ENCODE assay signal across 12 cellular contexts in the genomic region with DNA sequence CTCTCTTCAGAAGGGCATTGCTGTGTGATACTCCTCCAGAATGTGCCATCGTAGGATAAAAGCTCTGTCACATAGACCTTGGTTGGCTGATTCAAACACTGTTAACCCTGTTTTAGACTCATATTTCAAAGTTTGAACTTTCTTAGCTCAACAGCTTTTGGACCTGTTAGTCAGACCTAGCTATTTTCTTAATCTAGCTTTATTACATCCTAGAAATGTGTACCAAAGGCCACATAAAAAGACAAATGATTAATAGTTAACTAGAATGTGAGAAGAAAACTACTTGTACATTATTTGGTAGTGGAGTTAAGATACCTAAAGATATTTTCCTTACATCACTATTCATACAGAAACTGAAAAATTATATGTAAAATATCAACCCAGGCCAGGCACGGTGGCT. TPM values are rescaled to one million over a fixed set of nuclear protein-coding genes. Genes with fewer than 3 reads are reported as not detected.
DNase-seq lines count a peak whose midpoint lies in the region; ATAC-seq, FAIRE-seq and TF ChIP-seq lines count a peak whose summit lies in the region.
"Had no signal": no experiment of that assay in that cellular context is flagged by ENCODE, and none has a peak within 500 bp of the region (broad histone marks: within the 10 kb centered on the region; RNA-seq: fewer than 3 reads in every experiment).

No MANE protein-coding gene starts in this region.

- intact Hi-C loops in HepG2 (cut with micrococcal nuclease; ENCODE audit: unreplicated experiment) (no loop called here), ovary (cut with DNase I) (loop anchor here in 2 of 4 donors (10.0 kb wide), 2 partner anchors 71 to 91 kb away; a partner anchor contains a TSS)
- intact Hi-C loops in activated T-helper 1 cell treated with anti-CD3 and anti-CD28 coated beads, Interleukin-12 subunit alpha, Interleukin-12 subunit beta, Interleukin-2, Interleukin-4 antibody, amounts not matched to agents 30 ng/mL and 10 ng/mL and 1 ng/mL, durations not matched to agents 14 hours and 24 hours and 36 hours (cut with micrococcal nuclease): no loop called here

- WGBS in liver: 41% methylated on average over 2 of the region's 2 CpGs
- WGBS in HepG2 (ENCODE audit: low lambda C conversion rate): 93% methylated on average over 2 of the region's 2 CpGs
- WGBS in ovary, 3 donors: 20 to 39% (median 36%) methylated on average over 2 of the region's 2 CpGs

- H2AFZ ChIP-seq in HepG2 (ENCODE audit: low read length): no peak overlapping the region
- H2AFZ ChIP-seq: neural progenitor cell had no signal

- H3K27ac ChIP-seq in liver (ENCODE audit: low read depth in 1 of 2, low read length in 2 of 2): peak overlapping the region; percentile 60 to 73
- no peak overlapping the region for H3K27ac ChIP-seq in HepG2 (ENCODE audit: extremely low read length, insufficient read depth, low read length)
- peak overlapping the region; percentile 22 to 57 for H3K27ac ChIP-seq in ovary
- H3K27ac ChIP-seq: neural progenitor cell had no signal

- H3K9ac ChIP-seq in liver (ENCODE audit: low read depth in 1 of 2, low read length in 2 of 2) (peak overlapping the region in 1 of 2 donors; percentile 66), HepG2 (ENCODE audit: insufficient read depth, low read depth, low read length) (no peak overlapping the region)
- H3K9ac ChIP-seq: neural progenitor cell had no signal

- ATAC-seq in HepG2: no peak
- no peak for ATAC-seq in GM21526 (IDR thresholded peaks at IDR 0.05; ENCODE audit: low FRiP score, unreplicated experiment)
- no peak for ATAC-seq in GM21723 (IDR thresholded peaks at IDR 0.05; ENCODE audit: unreplicated experiment)
- ATAC-seq: activated CD4-positive, CD25-positive, alpha-beta regulatory T cell treated with anti-CD3 and anti-CD28 coated beads, Interleukin-2, amount 50 U/mL, for 24 hours had no signal

- peaks cover 54% of the 10 kb centered on the region for H3K27me3 Mint-ChIP-seq in activated T-helper 1 cell treated with anti-CD3 and anti-CD28 coated beads, Interleukin-12 subunit alpha, Interleukin-12 subunit beta, Interleukin-2, Interleukin-4 antibody, amounts not matched to agents 30 ng/mL and 10 ng/mL and 1 ng/mL, durations not matched to agents 14 hours and 24 hours and 36 hours (ENCODE audit: insufficient read depth)

- TF ChIP-seq CTCF in liver (IDR thresholded peaks at IDR 0.05; ENCODE audit: low read depth, low read length, missing input control) (no peak), HepG2 (CRISPR knock-in tag; IDR thresholded peaks at IDR 0.05) (no peak), fibroblast of pulmonary artery (IDR thresholded peaks at IDR 0.05; ENCODE audit: low read length, missing control alignments) (no peak), ovary (IDR thresholded peaks at IDR 0.05) (no peak)

- no peak overlapping the region for H3K4me3 Mint-ChIP-seq in activated T-helper 1 cell treated with anti-CD3 and anti-CD28 coated beads, Interleukin-12 subunit alpha, Interleukin-12 subunit beta, Interleukin-2, Interleukin-4 antibody, amounts not matched to agents 30 ng/mL and 10 ng/mL and 1 ng/mL, durations not matched to agents 14 hours and 24 hours and 36 hours
- H3K4me3 Mint-ChIP-seq: neural progenitor cell had no signal

- no TSS peak for BruUV-seq in HepG2 (replicated peaks; lab: Mats Ljungman, UMichigan)

- H3K36me3 ChIP-seq in liver (ENCODE audit: control insufficient read depth in 4 of 4, insufficient read depth in 3 of 4, low read depth in 1 of 4, low read length in 3 of 4): peaks cover 0 to 2% (median 0%) of the 10 kb centered on the region in 4 donors
- peaks cover 0 to 11% of the 10 kb centered on the region in 2 experiments; a peak in 2 of 5 replicates for H3K36me3 ChIP-seq in HepG2 (replicated peaks in 1 of 2; ENCODE audit: control insufficient read depth in 1 of 2, insufficient read depth in 2 of 2, low read length in 2 of 2)
- no peaks in the 10 kb centered on the region for H3K36me3 ChIP-seq in ovary
- H3K36me3 ChIP-seq: neural progenitor cell had no signal

- no peak for FAIRE-seq in HepG2 (lab: Jason Lieb, UNC)
- FAIRE-seq: HTR-8/SVneo had no signal

- H4K20me1 ChIP-seq in HepG2 (ENCODE audit: insufficient read depth, low read length): no peaks in the 10 kb centered on the region

- no peak overlapping the region for H3K4me2 ChIP-seq in HepG2 (ENCODE audit: low read depth, low read length)
- H3K4me2 ChIP-seq: neural progenitor cell had no signal

- peaks cover 11% of the 10 kb centered on the region for H3K4me1 Mint-ChIP-seq in activated T-helper 1 cell treated with anti-CD3 and anti-CD28 coated beads, Interleukin-12 subunit alpha, Interleukin-12 subunit beta, Interleukin-2, Interleukin-4 antibody, amounts not matched to agents 30 ng/mL and 10 ng/mL and 1 ng/mL, durations not matched to agents 14 hours and 24 hours and 36 hours (ENCODE audit: low read depth)

- H3K4me1 ChIP-seq in liver (ENCODE audit: control insufficient read depth in 4 of 4, insufficient read depth in 4 of 4, low read length in 3 of 4): peaks cover 14 to 64% (median 53%) of the 10 kb centered on the region in 4 donors
- peaks cover 39% of the 10 kb centered on the region for H3K4me1 ChIP-seq in HepG2 (ENCODE audit: insufficient read depth, low read length)
- peaks cover 6% of the 10 kb centered on the region for H3K4me1 ChIP-seq in ovary (ENCODE audit: insufficient read depth)

- DNase-seq in HepG2 (ENCODE audit: low spot score) (no peak), fibroblast of pulmonary artery (ENCODE audit: low read depth) (no peak), ovary (no peak), NOMO-1 treated with DMSO at 0.1 percent for 48 hours (lab: John Stamatoyannopoulos, UW; ENCODE audit: unreplicated experiment) (no peak)
- no peak for DNase-seq in activated T-helper 1 cell treated with anti-CD3 and anti-CD28 coated beads, Interleukin-12 subunit alpha, Interleukin-12 subunit beta, Interleukin-2, Interleukin-4 antibody, amounts not matched to agents 30 ng/mL and 10 ng/mL and 1 ng/mL, durations not matched to agents 14 hours and 24 hours and 36 hours (ENCODE audit: low spot score)
- DNase-seq: NCI-H2171 treated with DMSO at 0.1 percent for 48 hours had no signal

- no peaks in the 10 kb centered on the region for H3K9me3 Mint-ChIP-seq in activated T-helper 1 cell treated with anti-CD3 and anti-CD28 coated beads, Interleukin-12 subunit alpha, Interleukin-12 subunit beta, Interleukin-2, Interleukin-4 antibody, amounts not matched to agents 30 ng/mL and 10 ng/mL and 1 ng/mL, durations not matched to agents 14 hours and 24 hours and 36 hours
- H3K9me3 Mint-ChIP-seq: neural progenitor cell had no signal

- POLR2A ChIA-PET in HepG2 (lab: Yijun Ruan, JAX): interaction anchor here (0.6 to 1.5 kb wide), 2 partner anchors 23 to 99 kb away, joined by 3 to 6 read pairs; no protein-coding TSS in a partner anchor

- TF ChIP-seq POLR2A in HepG2 (IDR thresholded peaks at IDR 0.05; ENCODE audit: insufficient read depth in 1 of 2, low read depth in 2 of 2, low read length in 2 of 2) (no peak), ovary (IDR thresholded peaks at IDR 0.05) (no peak)

- TF ChIP-seq RAD21 in liver (IDR thresholded peaks at IDR 0.05) (no peak), HepG2 (CRISPR knock-in tag; IDR thresholded peaks at IDR 0.05) (no peak)

- H3K36me3 Mint-ChIP-seq in activated T-helper 1 cell treated with anti-CD3 and anti-CD28 coated beads, Interleukin-12 subunit alpha, Interleukin-12 subunit beta, Interleukin-2, Interleukin-4 antibody, amounts not matched to agents 30 ng/mL and 10 ng/mL and 1 ng/mL, durations not matched to agents 14 hours and 24 hours and 36 hours (ENCODE audit: low read depth): no peaks in the 10 kb centered on the region

- in situ Hi-C loops in HepG2 (cut with HindIII; ENCODE audit: extremely low pct_ligation_motif_present, low pct_unique_long_range_greater_than_20kb): no loop called here

- no peaks in the 10 kb centered on the region for H3K9me3 ChIP-seq in liver (ENCODE audit: control insufficient read depth in 4 of 4, low read length in 3 of 4)
- H3K9me3 ChIP-seq in HepG2 (ENCODE audit: low read length): no peaks in the 10 kb centered on the region
- H3K9me3 ChIP-seq in ovary: no peaks in the 10 kb centered on the region

- peaks cover 3% of the 10 kb centered on the region for H3K79me2 ChIP-seq in HepG2 (ENCODE audit: insufficient read depth, low read length)

- H3K27me3 ChIP-seq in liver (ENCODE audit: control insufficient read depth in 4 of 4, insufficient read depth in 4 of 4, low read length in 3 of 4) (no peaks in the 10 kb centered on the region), HepG2 (ENCODE audit: control insufficient read depth in 1 of 2, insufficient read depth in 2 of 2, low read length in 2 of 2) (no peaks in the 10 kb centered on the region), ovary (no peaks in the 10 kb centered on the region)

- CTCF ChIA-PET in HepG2 (lab: Yijun Ruan, JAX; ENCODE audit: low intra/inter-chr PET ratio, low total read pairs): no interaction called here

- TF ChIP-seq EP300 in HepG2 (IDR thresholded peaks at IDR 0.05; ENCODE audit: low read depth in 2 of 2, low read length in 2 of 2) (no peak), HepG2 (CRISPR knock-in tag; IDR thresholded peaks at IDR 0.05; ENCODE audit: borderline replicate concordance) (no peak), ovary (IDR thresholded peaks at IDR 0.05) (no peak)

- H3K4me3 ChIP-seq in liver (ENCODE audit: low read depth in 1 of 3, low read length in 3 of 3) (no peak overlapping the region), HepG2 (replicated peaks in 1 of 3; ENCODE audit: insufficient read depth in 1 of 3, low read depth in 2 of 3, low read length in 3 of 3) (no peak overlapping the region), fibroblast of pulmonary artery (replicated peaks; ENCODE audit: low read depth, low read length) (peak overlapping the region; percentile 93), ovary (no peak overlapping the region)
- H3K4me3 ChIP-seq: neural progenitor cell had no signal

- H3K27ac Mint-ChIP-seq in activated T-helper 1 cell treated with anti-CD3 and anti-CD28 coated beads, Interleukin-12 subunit alpha, Interleukin-12 subunit beta, Interleukin-2, Interleukin-4 antibody, amounts not matched to agents 30 ng/mL and 10 ng/mL and 1 ng/mL, durations not matched to agents 14 hours and 24 hours and 36 hours: no peak overlapping the region
- H3K27ac Mint-ChIP-seq: neural progenitor cell had no signal

RNA-seq across cellular contexts. Expression of a gene that starts 4.3 kb away (rescaled TPM):
- total RNA-seq in liver: 10 to 100 TPM; 43.3 to 59.8 TPM
- 10 to 100 TPM; 10.5 to 36.2 TPM for polyA plus RNA-seq in liver
- 35.4 and 39.6 TPM in 2 replicates for total RNA-seq in HepG2 (2016; rRNA removed; fragmentation: Illumina TruSeq; extraction: Trizol)
- 65.4 and 73.3 TPM in 2 replicates for total RNA-seq in HepG2 (2016; cell fraction: cytosol; rRNA removed; fragmentation: Illumina TruSeq; extraction: Trizol; ENCODE audit: low read depth)
- 34.8 and 35.7 TPM in 2 replicates for total RNA-seq in HepG2 (2016; cell fraction: insoluble cytoplasmic fraction; rRNA removed; fragmentation: Illumina TruSeq; extraction: Trizol)
- total RNA-seq in HepG2 (2016; cell fraction: membrane; rRNA removed; fragmentation: Illumina TruSeq; extraction: Trizol): 29.2 and 34.2 TPM in 2 replicates
- 34.5 and 45.0 TPM in 2 replicates for total RNA-seq in HepG2 (2016; cell fraction: nucleus; rRNA removed; fragmentation: Illumina TruSeq; extraction: Trizol)
- polyA plus RNA-seq in HepG2 (2011; rRNA removed): 27.8 and 31.6 TPM in 2 replicates
- 33.5 and 37.5 TPM in 2 replicates for polyA plus RNA-seq in HepG2 (2011; cell fraction: cytosol; rRNA removed)
- 28.1 and 35.6 TPM in 2 replicates for polyA plus RNA-seq in HepG2 (2011; cell fraction: nucleus; rRNA removed)
- polyA plus RNA-seq in HepG2 (2012): 16.2 and 20.3 TPM in 2 replicates
- 4.4 and 6.7 TPM in 2 replicates for polyA plus RNA-seq in HepG2 (2016; cell fraction: cytosol; fragmentation: Illumina TruSeq; extraction: Trizol; ENCODE audit: low read depth)
- 31.3 and 33.4 TPM in 2 replicates for polyA plus RNA-seq in HepG2 (2016; cell fraction: insoluble cytoplasmic fraction; fragmentation: Illumina TruSeq; extraction: Trizol; ENCODE audit: low read depth)
- 11.0 and 11.2 TPM in 2 replicates for polyA plus RNA-seq in HepG2 (2016; cell fraction: membrane; fragmentation: Illumina TruSeq; extraction: Trizol; ENCODE audit: low read depth)
- 31.1 and 35.1 TPM in 2 replicates for polyA plus RNA-seq in HepG2 (2016; cell fraction: nucleus; fragmentation: Illumina TruSeq; extraction: Trizol; ENCODE audit: insufficient read depth, low read depth)
- 153 and 617 TPM in 2 replicates for polyA minus RNA-seq in HepG2 (2011; rRNA and poly(A)+ RNA removed; ENCODE audit: low replicate concordance)
- 64.8 and 73.2 TPM in 2 replicates for polyA minus RNA-seq in HepG2 (2011; cell fraction: cytosol; rRNA and poly(A)+ RNA removed)
- 85.0 and 93.4 TPM in 2 replicates for polyA minus RNA-seq in HepG2 (2011; cell fraction: nucleus; rRNA and poly(A)+ RNA removed)
- 100 to 1,000 TPM; 106 to 221 (median 200) TPM for total RNA-seq in ovary
- polyA plus RNA-seq in ovary: 100 to 1,000 TPM in 1 of 2 donors, 10 to 100 TPM in 1; 52.8 to 133 TPM
- total RNA-seq in activated T-helper 1 cell treated with anti-CD3 and anti-CD28 coated beads, Interleukin-12 subunit alpha, Interleukin-12 subunit beta, Interleukin-2, Interleukin-4 antibody, amounts not matched to agents 30 ng/mL and 10 ng/mL and 1 ng/mL, durations not matched to agents 14 hours and 24 hours and 36 hours: 0.36 and 0.71 TPM in 2 replicates

RNA-seq across cellular contexts. Expression of a gene that starts 52.6 kb away (rescaled TPM):
- total RNA-seq in liver (under 1 TPM in 1 of 2 donors, not detected in 1; 0.28 TPM), HepG2 (2016; rRNA removed; fragmentation: Illumina TruSeq; extraction: Trizol) (not detected in 2 replicates), ovary (1 to 10 TPM in 2 of 7 donors, under 1 TPM in 5; 0.46 to 1.7 (median 0.76) TPM)
- polyA plus RNA-seq in liver (under 1 TPM in 1 of 2 donors, not detected in 1; 0.49 TPM), HepG2 (2011; rRNA removed) (not detected in 2 replicates), ovary (1 to 10 TPM; 1.0 to 1.3 TPM)
- total RNA-seq in HepG2 (2016; cell fraction: cytosol; rRNA removed; fragmentation: Illumina TruSeq; extraction: Trizol; ENCODE audit: low read depth): not detected in 2 replicates
- not detected in 2 replicates for total RNA-seq in HepG2 (2016; cell fraction: insoluble cytoplasmic fraction; rRNA removed; fragmentation: Illumina TruSeq; extraction: Trizol)
- not detected in 2 replicates for total RNA-seq in HepG2 (2016; cell fraction: membrane; rRNA removed; fragmentation: Illumina TruSeq; extraction: Trizol)
- not detected in 2 replicates for total RNA-seq in HepG2 (2016; cell fraction: nucleus; rRNA removed; fragmentation: Illumina TruSeq; extraction: Trizol)
- not detected in 2 replicates for polyA plus RNA-seq in HepG2 (2011; cell fraction: cytosol; rRNA removed)
- not detected in 2 replicates for polyA plus RNA-seq in HepG2 (2011; cell fraction: nucleus; rRNA removed)
- polyA plus RNA-seq in HepG2 (2012): 0.19 TPM in 1 of 2 replicates, not detected in the other
- polyA plus RNA-seq in HepG2 (2016; cell fraction: cytosol; fragmentation: Illumina TruSeq; extraction: Trizol; ENCODE audit: low read depth): not detected in 2 replicates
- polyA plus RNA-seq in HepG2 (2016; cell fraction: insoluble cytoplasmic fraction; fragmentation: Illumina TruSeq; extraction: Trizol; ENCODE audit: low read depth): not detected in 2 replicates
- not detected in 2 replicates for polyA plus RNA-seq in HepG2 (2016; cell fraction: membrane; fragmentation: Illumina TruSeq; extraction: Trizol; ENCODE audit: low read depth)
- not detected in 2 replicates for polyA plus RNA-seq in HepG2 (2016; cell fraction: nucleus; fragmentation: Illumina TruSeq; extraction: Trizol; ENCODE audit: insufficient read depth, low read depth)
- not detected in 2 replicates for polyA minus RNA-seq in HepG2 (2011; rRNA and poly(A)+ RNA removed; ENCODE audit: low replicate concordance)
- not detected in 2 replicates for polyA minus RNA-seq in HepG2 (2011; cell fraction: cytosol; rRNA and poly(A)+ RNA removed)
- polyA minus RNA-seq in HepG2 (2011; cell fraction: nucleus; rRNA and poly(A)+ RNA removed): not detected in 2 replicates
- total RNA-seq in activated T-helper 1 cell treated with anti-CD3 and anti-CD28 coated beads, Interleukin-12 subunit alpha, Interleukin-12 subunit beta, Interleukin-2, Interleukin-4 antibody, amounts not matched to agents 30 ng/mL and 10 ng/mL and 1 ng/mL, durations not matched to agents 14 hours and 24 hours and 36 hours: not detected in 2 replicates

Comparison
In these comparisons a context has a peak if more than half of its experiments do, and no peak if none do; other contexts are left out.
1. RNA of a gene that starts 4.3 kb away (total RNA-seq): 106 to 221 TPM in ovary, 43.3 to 59.8 TPM in liver and 29.2 to 73.3 TPM in HepG2; 0.36 to 0.71 TPM in activated T-helper 1 cell treated with anti-CD3 and anti-CD28 coated beads, Interleukin-12 subunit alpha, Interleukin-12 subunit beta, Interleukin-2, Interleukin-4 antibody, amounts not matched to agents 30 ng/mL and 10 ng/mL and 1 ng/mL, durations not matched to agents 14 hours and 24 hours and 36 hours; every median in the first group is over 10 times any median in the second.